8 cellular contexts compared by ENCODE assay signal in the genomic region with DNA sequence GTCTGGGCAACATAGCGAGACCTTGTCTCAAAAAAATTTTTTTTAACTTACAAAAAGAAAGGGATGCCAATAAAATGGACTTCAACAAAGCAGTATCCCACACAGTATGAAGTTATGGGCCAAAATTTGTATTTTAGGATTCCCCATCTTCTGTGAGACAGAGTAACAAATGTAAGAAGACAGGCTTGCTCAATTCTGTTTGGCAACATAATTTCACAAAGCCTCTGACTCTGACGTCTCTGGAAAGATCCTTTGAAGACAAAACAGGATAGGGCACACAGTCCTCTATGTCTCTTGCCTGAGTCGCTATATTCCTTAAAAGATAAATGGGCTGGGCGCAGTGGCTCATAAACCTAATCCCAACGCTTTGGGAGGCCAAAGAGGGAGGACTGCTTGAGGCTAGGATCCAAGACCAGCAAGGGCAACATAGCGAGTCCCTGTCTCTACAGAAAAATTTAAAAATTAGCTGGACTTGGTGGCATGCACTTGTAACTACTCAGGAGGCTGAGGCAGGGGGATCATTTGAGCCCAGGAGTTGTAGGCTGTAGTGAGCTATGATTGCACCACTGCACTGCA. TPM values are rescaled to one million over a fixed set of nuclear protein-coding genes. Genes with fewer than 3 reads are reported as not detected.
DNase-seq lines count a peak whose midpoint lies in the region; ATAC-seq, FAIRE-seq and TF ChIP-seq lines count a peak whose summit lies in the region.

No MANE protein-coding gene starts in this region.

- H3K27ac Mint-ChIP-seq in T-cell: peak overlapping the region; percentile 94 to 98

- H3K4me3 ChIP-seq in fibroblast of pulmonary artery (replicated peaks; ENCODE audit: low read depth, low read length) (peak overlapping the region; percentile 68), gastrocnemius medialis (peak overlapping the region; percentile 62 to 99 (median 94))

- no peaks in the 10 kb centered on the region for H3K36me3 ChIP-seq in gastrocnemius medialis

- H3K36me3 Mint-ChIP-seq in T-cell: no peaks in the 10 kb centered on the region

- no peaks in the 10 kb centered on the region for H3K9me3 ChIP-seq in gastrocnemius medialis

- no peaks in the 10 kb centered on the region for H3K27me3 ChIP-seq in gastrocnemius medialis

- intact Hi-C loops in gastrocnemius medialis (cut with DNase I; ENCODE audit: low total_unique reads): loop anchor here (1.0 to 10.0 kb wide), 7 partner anchors 7 to 362 kb away; partner anchors contain the start of genes NGDN, PABPN1, PRMT5 and SLC7A8

- H3K4me1 Mint-ChIP-seq in T-cell: peaks cover 29 to 37% (median 29%) of the 10 kb centered on the region in 3 donors

- peaks cover 20 to 25% of the 10 kb centered on the region in 2 donors for H3K4me1 ChIP-seq in gastrocnemius medialis

- POLR2A ChIA-PET in T-cell (lab: Charles Lee): interaction anchor here (0.6 to 1.2 kb wide), 5 partner anchors 14 to 707 kb away, joined by 3 to 7 read pairs (median 4); partner anchors contain the start of gene PABPN1 (in 1 of the 2)

- H3K4me3 Mint-ChIP-seq in T-cell: peak overlapping the region; percentile 94 to 97 (median 96)

- no peak for DNase-seq in GM19239 (ENCODE audit: insufficient read length, low spot score)
- DNase-seq in T-cell: no peak
- DNase-seq in fibroblast of pulmonary artery (ENCODE audit: low read depth): peak; percentile 36
- no peak for DNase-seq in gastrocnemius medialis
- DNase-seq in NCI-H2196 (lab: John Stamatoyannopoulos, UW; ENCODE audit: unreplicated experiment): no peak
- DNase-seq in DMS114 treated with DMSO at 0.1 percent for 48 hours (lab: John Stamatoyannopoulos, UW; ENCODE audit: unreplicated experiment): no peak
- no peak for DNase-seq in retina

- peak overlapping the region; percentile 98 to 100 (median 100) for H3K27ac ChIP-seq in gastrocnemius medialis

- no peaks in the 10 kb centered on the region for H3K9me3 Mint-ChIP-seq in T-cell

- no peak for TF ChIP-seq POLR2A in gastrocnemius medialis (IDR thresholded peaks at IDR 0.05)

- CTCF ChIA-PET in T-cell (lab: Charles Lee): interaction anchor here (0.5 to 2.0 kb wide), 10 partner anchors 8 to 166 kb away, joined by 3 to 11 read pairs (median 4); partner anchors contain the start of genes PABPN1 (in 1 of the 2) and PPP1R3E (in 1 of the 2)

- TF ChIP-seq CTCF in fibroblast of pulmonary artery (IDR thresholded peaks at IDR 0.05; ENCODE audit: low read length, missing control alignments) (no peak), gastrocnemius medialis (IDR thresholded peaks at IDR 0.05 in 4 of 5, conservative IDR thresholded peaks at IDR 0.05 in 1 of 5) (no peak)

- ATAC-seq in T-cell (replicated peaks in 1 of 4) (no peak), gastrocnemius medialis (no peak), GM19328 (IDR thresholded peaks at IDR 0.05; ENCODE audit: unreplicated experiment) (no peak)

- peak; percentile 70 for FAIRE-seq in GM19239 (lab: Jason Lieb, UNC)

- no peaks in the 10 kb centered on the region for H3K27me3 Mint-ChIP-seq in T-cell

- in situ Hi-C loops in gastrocnemius medialis (cut with MboI; ENCODE audit: low sequenced_read_pairs in 4 of 4): loop anchor here (25.0 kb wide), 2 partner anchors 175 to 700 kb away; partner anchors contain the start of genes ABHD4 (in 2 of the 4), CEBPE (in 2 of the 4), CIROP (in 2 of the 4) and DAD1 (in 2 of the 4)

RNA-seq across cellular contexts. Expression of gene HOMEZ, which starts 1.1 kb away (rescaled TPM):
- total RNA-seq in T-cell: 10 to 100 TPM in 3 of 5 donors, 1 to 10 TPM in 2; 6.2 to 17.5 (median 15.1) TPM
- total RNA-seq in gastrocnemius medialis: 1 to 10 TPM; 7.8 to 10.0 (median 8.4) TPM

RNA-seq across cellular contexts. Expression of gene PPP1R3E, which starts 15.7 kb away (rescaled TPM):
- total RNA-seq in T-cell (10 to 100 TPM; 40.8 to 72.6 (median 68.2) TPM), gastrocnemius medialis (1 to 10 TPM; 5.9 to 7.9 (median 6.7) TPM)

RNA-seq across cellular contexts. Expression of gene BCL2L2, which starts 19.6 kb away (rescaled TPM):
- total RNA-seq in T-cell (1 to 10 TPM; 1.9 to 4.6 (median 2.2) TPM), gastrocnemius medialis (10 to 100 TPM; 13.4 to 24.9 (median 23.8) TPM)

RNA-seq across cellular contexts. Expression of gene PABPN1, which starts 34.3 kb away (rescaled TPM):
- total RNA-seq in T-cell (100 to 1,000 TPM; 182 to 207 (median 186) TPM), gastrocnemius medialis (10 to 100 TPM; 15.7 to 32.8 (median 26.6) TPM)

RNA-seq across cellular contexts. Expression of gene RNF212B, which starts 49.3 kb away (rescaled TPM):
- 1 to 10 TPM in 1 of 5 donors, not detected in 4; 1.1 TPM for total RNA-seq in T-cell
- not detected for total RNA-seq in gastrocnemius medialis

Comparison
In these comparisons a context has a peak if more than half of its experiments do, and no peak if none do; other contexts are left out.
1. RNA of gene PPP1R3E, which starts 15.7 kb away (total RNA-seq): 40.8 to 72.6 TPM in T-cell; 5.9 to 7.9 TPM in gastrocnemius medialis; every median in the first group is over 4 times any median in the second.